In genomic region chr11:48248902-48249301, GRCh38 we compare ENCODE assay signal across 9 cellular contexts. TPM values are rescaled to one million over a fixed set of nuclear protein-coding genes. Genes with fewer than 3 reads are reported as not detected.
"Had no signal": no experiment of that assay in that cellular context is flagged by ENCODE, and none has a peak within 500 bp of the region (broad histone marks: within the 10 kb centered on the region; RNA-seq: fewer than 3 reads in every experiment).

No MANE protein-coding gene starts in this region.

- DNase-seq: GDM1, GF-D8 had no signal

- ATAC-seq: GM12878 had no signal

- H3K4me3 ChIP-seq: GM12878 had no signal

- FAIRE-seq: G401.6, GM12878, GM12891, GM12892, GM18507, GM19239 had no signal

RNA-seq across cellular contexts. Expression of gene OR4X2, which starts 4.0 kb away (rescaled TPM):
- total RNA-seq: G401, GM12878 had no signal
- polyA plus RNA-seq: GM12878 had no signal

RNA-seq across cellular contexts. Expression of gene OR4X1, which starts 14.8 kb away (rescaled TPM):
- total RNA-seq: G401, GM12878 had no signal
- polyA plus RNA-seq: GM12878 had no signal

RNA-seq across cellular contexts. Expression of gene OR4B1, which starts 32.3 kb away (rescaled TPM):
- total RNA-seq: G401, GM12878 had no signal
- polyA plus RNA-seq: GM12878 had no signal

RNA-seq across cellular contexts. Expression of gene OR4S1, which starts 57.1 kb away (rescaled TPM):
- total RNA-seq: G401, GM12878 had no signal
- polyA plus RNA-seq: GM12878 had no signal
